Comparison of ENCODE assay signal across 2 cellular contexts in genomic region chr6:28005124-28005662, GRCh38.
A peak's percentile ranks its signal among the peaks of the same experiment; 100 is the strongest.
TF ChIP-seq lines count a peak whose summit lies in the region.

No MANE protein-coding gene starts in this region.

TF ChIP-seq in GM23338, 12 proteins besides CTCF, POLR2A, EP300 and RAD21:
- TF ChIP-seq, protein P1, sequence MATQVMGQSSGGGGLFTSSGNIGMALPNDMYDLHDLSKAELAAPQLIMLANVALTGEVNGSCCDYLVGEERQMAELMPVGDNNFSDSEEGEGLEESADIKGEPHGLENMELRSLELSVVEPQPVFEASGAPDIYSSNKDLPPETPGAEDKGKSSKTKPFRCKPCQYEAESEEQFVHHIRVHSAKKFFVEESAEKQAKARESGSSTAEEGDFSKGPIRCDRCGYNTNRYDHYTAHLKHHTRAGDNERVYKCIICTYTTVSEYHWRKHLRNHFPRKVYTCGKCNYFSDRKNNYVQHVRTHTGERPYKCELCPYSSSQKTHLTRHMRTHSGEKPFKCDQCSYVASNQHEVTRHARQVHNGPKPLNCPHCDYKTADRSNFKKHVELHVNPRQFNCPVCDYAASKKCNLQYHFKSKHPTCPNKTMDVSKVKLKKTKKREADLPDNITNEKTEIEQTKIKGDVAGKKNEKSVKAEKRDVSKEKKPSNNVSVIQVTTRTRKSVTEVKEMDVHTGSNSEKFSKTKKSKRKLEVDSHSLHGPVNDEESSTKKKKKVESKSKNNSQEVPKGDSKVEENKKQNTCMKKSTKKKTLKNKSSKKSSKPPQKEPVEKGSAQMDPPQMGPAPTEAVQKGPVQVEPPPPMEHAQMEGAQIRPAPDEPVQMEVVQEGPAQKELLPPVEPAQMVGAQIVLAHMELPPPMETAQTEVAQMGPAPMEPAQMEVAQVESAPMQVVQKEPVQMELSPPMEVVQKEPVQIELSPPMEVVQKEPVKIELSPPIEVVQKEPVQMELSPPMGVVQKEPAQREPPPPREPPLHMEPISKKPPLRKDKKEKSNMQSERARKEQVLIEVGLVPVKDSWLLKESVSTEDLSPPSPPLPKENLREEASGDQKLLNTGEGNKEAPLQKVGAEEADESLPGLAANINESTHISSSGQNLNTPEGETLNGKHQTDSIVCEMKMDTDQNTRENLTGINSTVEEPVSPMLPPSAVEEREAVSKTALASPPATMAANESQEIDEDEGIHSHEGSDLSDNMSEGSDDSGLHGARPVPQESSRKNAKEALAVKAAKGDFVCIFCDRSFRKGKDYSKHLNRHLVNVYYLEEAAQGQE (IDR thresholded peaks at IDR 0.05; ENCODE audit: unreplicated experiment) = no peak
- TF ChIP-seq ETS1 (IDR thresholded peaks at IDR 0.05) (no peak), STAT1 (IDR thresholded peaks at IDR 0.05; ENCODE audit: unreplicated experiment) (no peak), EZH2phosphoT487 (IDR thresholded peaks at IDR 0.05; ENCODE audit: unreplicated experiment) (no peak), EZH2 (IDR thresholded peaks at IDR 0.05; ENCODE audit: low read depth, unreplicated experiment) (no peak), JUNB (IDR thresholded peaks at IDR 0.05; ENCODE audit: unreplicated experiment) (no peak)

TF ChIP-seq in K562, 482 proteins besides CTCF, POLR2A, EP300 and RAD21:
- TF ChIP-seq, protein P1 (CRISPR knock-in tag; IDR thresholded peaks at IDR 0.05; ENCODE audit: low read depth) = no peak
- no peak for TF ChIP-seq POLR2B (IDR thresholded peaks at IDR 0.05; ENCODE audit: low read depth, partially characterized antibody)
- 0 out of 2 replicates have a peak, but pooled peaks have one; percentile 24 for TF ChIP-seq GABPA (tag; conservative IDR thresholded peaks at IDR 0.05; ENCODE audit: low read depth)
- TF ChIP-seq, protein P2, sequence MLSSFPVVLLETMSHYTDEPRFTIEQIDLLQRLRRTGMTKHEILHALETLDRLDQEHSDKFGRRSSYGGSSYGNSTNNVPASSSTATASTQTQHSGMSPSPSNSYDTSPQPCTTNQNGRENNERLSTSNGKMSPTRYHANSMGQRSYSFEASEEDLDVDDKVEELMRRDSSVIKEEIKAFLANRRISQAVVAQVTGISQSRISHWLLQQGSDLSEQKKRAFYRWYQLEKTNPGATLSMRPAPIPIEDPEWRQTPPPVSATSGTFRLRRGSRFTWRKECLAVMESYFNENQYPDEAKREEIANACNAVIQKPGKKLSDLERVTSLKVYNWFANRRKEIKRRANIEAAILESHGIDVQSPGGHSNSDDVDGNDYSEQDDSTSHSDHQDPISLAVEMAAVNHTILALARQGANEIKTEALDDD (IDR thresholded peaks at IDR 0.05) = peak; percentile 9; the same call in 1 of the 2 replicates
- peak in 1 of 2 experiments; percentile 15; a peak in 1 of 4 replicates for TF ChIP-seq RCOR1 (IDR thresholded peaks at IDR 0.05; ENCODE audit: borderline replicate concordance in 1 of 2, low read depth in 2 of 2, low read length in 2 of 2)
- TF ChIP-seq, protein P3, sequence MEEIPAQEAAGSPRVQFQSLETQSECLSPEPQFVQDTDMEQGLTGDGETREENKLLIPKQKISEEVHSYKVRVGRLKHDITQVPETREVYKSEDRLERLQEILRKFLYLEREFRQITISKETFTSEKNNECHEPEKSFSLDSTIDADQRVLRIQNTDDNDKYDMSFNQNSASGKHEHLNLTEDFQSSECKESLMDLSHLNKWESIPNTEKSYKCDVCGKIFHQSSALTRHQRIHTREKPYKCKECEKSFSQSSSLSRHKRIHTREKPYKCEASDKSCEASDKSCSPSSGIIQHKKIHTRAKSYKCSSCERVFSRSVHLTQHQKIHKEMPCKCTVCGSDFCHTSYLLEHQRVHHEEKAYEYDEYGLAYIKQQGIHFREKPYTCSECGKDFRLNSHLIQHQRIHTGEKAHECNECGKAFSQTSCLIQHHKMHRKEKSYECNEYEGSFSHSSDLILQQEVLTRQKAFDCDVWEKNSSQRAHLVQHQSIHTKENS (CRISPR knock-in tag; IDR thresholded peaks at IDR 0.05) = no peak
- TF ChIP-seq RAD51 (IDR thresholded peaks at IDR 0.05; ENCODE audit: borderline replicate concordance, low read depth) = peak; percentile 11; the same call in 1 of the 2 replicates
- TF ChIP-seq, protein P4, sequence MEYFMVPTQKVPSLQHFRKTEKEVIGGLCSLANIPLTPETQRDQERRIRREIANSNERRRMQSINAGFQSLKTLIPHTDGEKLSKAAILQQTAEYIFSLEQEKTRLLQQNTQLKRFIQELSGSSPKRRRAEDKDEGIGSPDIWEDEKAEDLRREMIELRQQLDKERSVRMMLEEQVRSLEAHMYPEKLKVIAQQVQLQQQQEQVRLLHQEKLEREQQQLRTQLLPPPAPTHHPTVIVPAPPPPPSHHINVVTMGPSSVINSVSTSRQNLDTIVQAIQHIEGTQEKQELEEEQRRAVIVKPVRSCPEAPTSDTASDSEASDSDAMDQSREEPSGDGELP (CRISPR knock-in tag; IDR thresholded peaks at IDR 0.05; ENCODE audit: borderline replicate concordance) = peak; percentile 42; the same call in 1 of the 2 replicates
- TF ChIP-seq JUN (IDR thresholded peaks at IDR 0.05; ENCODE audit: borderline replicate concordance, low read depth, low read length) = peak; percentile 12; the same call in 1 of the 2 replicates
- TF ChIP-seq JUN (CRISPR knock-in tag; IDR thresholded peaks at IDR 0.05; ENCODE audit: borderline replicate concordance) = no peak
- no peak for TF ChIP-seq XRCC4 (IDR thresholded peaks at IDR 0.05; ENCODE audit: extremely low read depth, insufficient read depth, insufficient read length)
- TF ChIP-seq PTBP1 (IDR thresholded peaks at IDR 0.05; ENCODE audit: low read depth, low read length) = no peak
- TF ChIP-seq ZNF124 (CRISPR knock-in tag; IDR thresholded peaks at IDR 0.05) = no peak
- no peak for TF ChIP-seq ZNF707 (CRISPR knock-in tag; conservative IDR thresholded peaks at IDR 0.05)
- peak; percentile 81 for TF ChIP-seq FOSL1 (tag; conservative IDR thresholded peaks at IDR 0.05)
- TF ChIP-seq, protein P5, sequence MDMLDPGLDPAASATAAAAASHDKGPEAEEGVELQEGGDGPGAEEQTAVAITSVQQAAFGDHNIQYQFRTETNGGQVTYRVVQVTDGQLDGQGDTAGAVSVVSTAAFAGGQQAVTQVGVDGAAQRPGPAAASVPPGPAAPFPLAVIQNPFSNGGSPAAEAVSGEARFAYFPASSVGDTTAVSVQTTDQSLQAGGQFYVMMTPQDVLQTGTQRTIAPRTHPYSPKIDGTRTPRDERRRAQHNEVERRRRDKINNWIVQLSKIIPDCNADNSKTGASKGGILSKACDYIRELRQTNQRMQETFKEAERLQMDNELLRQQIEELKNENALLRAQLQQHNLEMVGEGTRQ (CRISPR knock-in tag; IDR thresholded peaks at IDR 0.05) = peak; percentile 44; the same call in 1 of the 2 replicates
- no peak for TF ChIP-seq ZNF444 (CRISPR knock-in tag; IDR thresholded peaks at IDR 0.05)
- no peak for TF ChIP-seq HDAC2 (IDR thresholded peaks at IDR 0.05)
- TF ChIP-seq JUND (IDR thresholded peaks at IDR 0.05; ENCODE audit: borderline replicate concordance, low read depth, low read length) = peak; percentile 34; the same call in 1 of the 2 replicates
- no peak for TF ChIP-seq JUND (tag; IDR thresholded peaks at IDR 0.05; ENCODE audit: borderline replicate concordance, low read depth, low read length)
- peak; percentile 61 for TF ChIP-seq DACH1 (IDR thresholded peaks at IDR 0.05; ENCODE audit: partially characterized antibody)
- TF ChIP-seq, protein P6, sequence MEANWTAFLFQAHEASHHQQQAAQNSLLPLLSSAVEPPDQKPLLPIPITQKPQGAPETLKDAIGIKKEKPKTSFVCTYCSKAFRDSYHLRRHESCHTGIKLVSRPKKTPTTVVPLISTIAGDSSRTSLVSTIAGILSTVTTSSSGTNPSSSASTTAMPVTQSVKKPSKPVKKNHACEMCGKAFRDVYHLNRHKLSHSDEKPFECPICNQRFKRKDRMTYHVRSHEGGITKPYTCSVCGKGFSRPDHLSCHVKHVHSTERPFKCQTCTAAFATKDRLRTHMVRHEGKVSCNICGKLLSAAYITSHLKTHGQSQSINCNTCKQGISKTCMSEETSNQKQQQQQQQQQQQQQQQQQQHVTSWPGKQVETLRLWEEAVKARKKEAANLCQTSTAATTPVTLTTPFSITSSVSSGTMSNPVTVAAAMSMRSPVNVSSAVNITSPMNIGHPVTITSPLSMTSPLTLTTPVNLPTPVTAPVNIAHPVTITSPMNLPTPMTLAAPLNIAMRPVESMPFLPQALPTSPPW (CRISPR knock-in tag; IDR thresholded peaks at IDR 0.05) = peak; percentile 36; the same call in 1 of the 2 replicates
- TF ChIP-seq HNRNPLL (IDR thresholded peaks at IDR 0.05; ENCODE audit: low read depth, low read length, poor library complexity, severe bottlenecking) = no peak
- TF ChIP-seq ZNF175 (CRISPR knock-in tag; IDR thresholded peaks at IDR 0.05; ENCODE audit: low read depth) = peak; percentile 73; the same call in 1 of the 2 replicates
- TF ChIP-seq BHLHE40 (IDR thresholded peaks at IDR 0.05; ENCODE audit: low read length) = 0 out of 2 replicates have a peak, but pooled peaks have one; percentile 14
